1 cellular context compared by ENCODE assay signal in the genomic region with DNA sequence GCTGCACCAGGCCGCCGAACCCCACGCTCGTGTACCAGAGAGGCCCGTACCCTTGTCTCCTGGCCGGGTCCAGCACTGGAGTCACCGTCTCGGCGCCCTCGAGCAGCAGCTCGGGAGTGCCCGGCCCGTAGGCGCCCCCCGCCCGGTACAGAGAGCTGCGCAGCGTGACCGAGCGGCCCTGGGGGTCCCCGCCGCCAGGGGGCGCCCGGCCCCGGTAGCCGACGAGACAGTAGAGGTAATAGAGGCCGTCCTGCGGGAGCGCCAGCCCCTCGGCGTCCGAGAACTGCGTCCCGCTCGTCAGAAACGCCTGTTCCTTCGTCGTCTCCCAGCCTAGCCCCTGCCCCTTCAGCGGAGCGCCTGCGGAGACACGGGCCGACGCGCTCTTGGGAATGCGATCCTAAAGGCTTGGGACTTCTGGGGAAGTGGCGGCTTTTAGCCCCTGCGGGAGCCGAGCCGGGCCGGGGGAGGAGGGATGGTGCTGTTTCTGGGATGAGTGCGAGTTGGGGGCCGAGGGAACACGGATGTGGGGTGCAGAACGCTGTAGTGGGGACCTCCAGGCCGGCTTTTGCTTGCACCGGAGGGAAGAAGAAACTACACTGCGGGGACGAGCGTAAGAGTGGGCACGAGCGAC.
TF ChIP-seq lines count a peak whose summit lies in the region.

No MANE protein-coding gene starts in this region.

TF ChIP-seq in K562, 482 proteins besides CTCF, POLR2A, EP300 and RAD21 (continued from another document and continues in another):
- TF ChIP-seq, protein P1, sequence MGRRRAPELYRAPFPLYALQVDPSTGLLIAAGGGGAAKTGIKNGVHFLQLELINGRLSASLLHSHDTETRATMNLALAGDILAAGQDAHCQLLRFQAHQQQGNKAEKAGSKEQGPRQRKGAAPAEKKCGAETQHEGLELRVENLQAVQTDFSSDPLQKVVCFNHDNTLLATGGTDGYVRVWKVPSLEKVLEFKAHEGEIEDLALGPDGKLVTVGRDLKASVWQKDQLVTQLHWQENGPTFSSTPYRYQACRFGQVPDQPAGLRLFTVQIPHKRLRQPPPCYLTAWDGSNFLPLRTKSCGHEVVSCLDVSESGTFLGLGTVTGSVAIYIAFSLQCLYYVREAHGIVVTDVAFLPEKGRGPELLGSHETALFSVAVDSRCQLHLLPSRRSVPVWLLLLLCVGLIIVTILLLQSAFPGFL (CRISPR knock-in tag; IDR thresholded peaks at IDR 0.05): 0 out of 2 replicates have a peak, but pooled peaks have one; percentile 19
- TF ChIP-seq SAFB (IDR thresholded peaks at IDR 0.05; ENCODE audit: borderline replicate concordance, low read depth, low read length): peak; percentile 94
- no peak for TF ChIP-seq STAT5A (IDR thresholded peaks at IDR 0.05; ENCODE audit: borderline replicate concordance, low read length)
- no peak for TF ChIP-seq SIRT6 (IDR thresholded peaks at IDR 0.05; ENCODE audit: low read depth, low read length)
- TF ChIP-seq IFI16 (CRISPR knock-in tag; IDR thresholded peaks at IDR 0.05): no peak
- no peak for TF ChIP-seq ZNF347 (CRISPR knock-in tag; IDR thresholded peaks at IDR 0.05; ENCODE audit: low read depth)
- TF ChIP-seq CC2D1A (IDR thresholded peaks at IDR 0.05): no peak
- TF ChIP-seq MXD1 (CRISPR knock-in tag; IDR thresholded peaks at IDR 0.05; ENCODE audit: borderline replicate concordance, poor library complexity, severe bottlenecking): no peak
- TF ChIP-seq KLF13 (tag; IDR thresholded peaks at IDR 0.05; ENCODE audit: borderline replicate concordance, low read depth): no peak
- TF ChIP-seq SMAD4 (CRISPR knock-in tag; conservative IDR thresholded peaks at IDR 0.05): peak; percentile 94
- TF ChIP-seq ZNF146 (CRISPR knock-in tag; IDR thresholded peaks at IDR 0.05; ENCODE audit: unreplicated experiment): no peak
- TF ChIP-seq BRD9 (IDR thresholded peaks at IDR 0.05; ENCODE audit: low read depth, partially characterized antibody): no peak
- no peak for TF ChIP-seq NFE2L1 (tag; IDR thresholded peaks at IDR 0.05; ENCODE audit: borderline replicate concordance, low read depth)
- TF ChIP-seq ZC3H8 (IDR thresholded peaks at IDR 0.05): no peak
- TF ChIP-seq SIN3B (IDR thresholded peaks at IDR 0.05; ENCODE audit: low read depth): peak; percentile 51; the same call in 1 of the 2 replicates
- no peak for TF ChIP-seq ZNF197 (CRISPR knock-in tag; IDR thresholded peaks at IDR 0.05; ENCODE audit: low read depth)
- no peak for TF ChIP-seq ZNF707 (CRISPR knock-in tag; conservative IDR thresholded peaks at IDR 0.05)
- TF ChIP-seq MCM5 (IDR thresholded peaks at IDR 0.05; ENCODE audit: low read depth): no peak
- TF ChIP-seq CBFA2T2 (conservative IDR thresholded peaks at IDR 0.05): no peak
- no peak for TF ChIP-seq U2AF2 (optimal IDR thresholded peaks at IDR 0.05; ENCODE audit: low read depth, low read length)
- peak; percentile 88 for TF ChIP-seq TARDBP (IDR thresholded peaks at IDR 0.05)
- TF ChIP-seq, protein P2, sequence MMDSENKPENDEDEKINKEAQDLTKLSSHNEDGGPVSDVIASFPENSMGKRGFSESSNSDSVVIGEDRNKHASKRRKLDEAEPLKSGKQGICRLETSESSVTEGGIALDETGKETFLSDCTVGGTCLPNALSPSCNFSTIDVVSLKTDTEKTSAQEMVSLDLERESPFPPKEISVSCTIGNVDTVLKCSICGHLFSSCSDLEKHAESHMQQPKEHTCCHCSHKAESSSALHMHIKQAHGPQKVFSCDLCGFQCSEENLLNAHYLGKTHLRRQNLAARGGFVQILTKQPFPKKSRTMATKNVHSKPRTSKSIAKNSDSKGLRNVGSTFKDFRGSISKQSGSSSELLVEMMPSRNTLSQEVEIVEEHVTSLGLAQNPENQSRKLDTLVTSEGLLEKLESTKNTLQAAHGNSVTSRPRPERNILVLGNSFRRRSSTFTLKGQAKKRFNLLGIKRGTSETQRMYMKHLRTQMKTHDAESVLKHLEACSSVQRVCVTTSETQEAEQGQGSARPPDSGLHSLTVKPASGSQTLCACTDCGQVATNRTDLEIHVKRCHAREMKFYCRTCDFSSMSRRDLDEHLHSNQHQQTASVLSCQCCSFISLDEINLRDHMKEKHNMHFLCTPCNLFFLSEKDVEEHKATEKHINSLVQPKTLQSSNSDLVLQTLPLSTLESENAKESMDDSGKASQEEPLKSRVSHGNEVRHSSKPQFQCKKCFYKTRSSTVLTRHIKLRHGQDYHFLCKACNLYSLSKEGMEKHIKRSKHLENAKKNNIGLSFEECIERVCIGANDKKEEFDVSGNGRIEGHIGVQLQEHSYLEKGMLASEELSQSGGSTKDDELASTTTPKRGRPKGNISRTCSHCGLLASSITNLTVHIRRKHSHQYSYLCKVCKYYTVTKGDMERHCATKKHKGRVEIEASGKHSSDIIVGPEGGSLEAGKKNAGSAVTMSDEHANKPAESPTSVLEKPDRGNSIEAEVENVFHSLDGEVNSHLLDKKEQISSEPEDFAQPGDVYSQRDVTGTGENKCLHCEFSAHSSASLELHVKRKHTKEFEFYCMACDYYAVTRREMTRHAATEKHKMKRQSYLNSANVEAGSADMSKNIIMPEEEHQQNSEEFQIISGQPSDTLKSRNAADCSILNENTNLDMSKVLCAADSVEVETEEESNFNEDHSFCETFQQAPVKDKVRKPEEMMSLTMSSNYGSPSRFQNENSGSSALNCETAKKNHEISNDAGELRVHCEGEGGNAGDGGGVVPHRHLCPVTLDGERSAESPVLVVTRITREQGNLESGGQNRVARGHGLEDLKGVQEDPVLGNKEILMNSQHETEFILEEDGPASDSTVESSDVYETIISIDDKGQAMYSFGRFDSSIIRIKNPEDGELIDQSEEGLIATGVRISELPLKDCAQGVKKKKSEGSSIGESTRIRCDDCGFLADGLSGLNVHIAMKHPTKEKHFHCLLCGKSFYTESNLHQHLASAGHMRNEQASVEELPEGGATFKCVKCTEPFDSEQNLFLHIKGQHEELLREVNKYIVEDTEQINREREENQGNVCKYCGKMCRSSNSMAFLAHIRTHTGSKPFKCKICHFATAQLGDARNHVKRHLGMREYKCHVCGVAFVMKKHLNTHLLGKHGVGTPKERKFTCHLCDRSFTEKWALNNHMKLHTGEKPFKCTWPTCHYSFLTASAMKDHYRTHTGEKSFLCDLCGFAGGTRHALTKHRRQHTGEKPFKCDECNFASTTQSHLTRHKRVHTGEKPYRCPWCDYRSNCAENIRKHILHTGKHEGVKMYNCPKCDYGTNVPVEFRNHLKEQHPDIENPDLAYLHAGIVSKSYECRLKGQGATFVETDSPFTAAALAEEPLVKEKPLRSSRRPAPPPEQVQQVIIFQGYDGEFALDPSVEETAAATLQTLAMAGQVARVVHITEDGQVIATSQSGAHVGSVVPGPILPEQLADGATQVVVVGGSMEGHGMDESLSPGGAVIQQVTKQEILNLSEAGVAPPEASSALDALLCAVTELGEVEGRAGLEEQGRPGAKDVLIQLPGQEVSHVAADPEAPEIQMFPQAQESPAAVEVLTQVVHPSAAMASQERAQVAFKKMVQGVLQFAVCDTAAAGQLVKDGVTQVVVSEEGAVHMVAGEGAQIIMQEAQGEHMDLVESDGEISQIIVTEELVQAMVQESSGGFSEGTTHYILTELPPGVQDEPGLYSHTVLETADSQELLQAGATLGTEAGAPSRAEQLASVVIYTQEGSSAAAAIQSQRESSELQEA (IDR thresholded peaks at IDR 0.05; ENCODE audit: low read depth): no peak
- TF ChIP-seq ZNF584 (CRISPR knock-in tag; IDR thresholded peaks at IDR 0.05; ENCODE audit: low read depth): peak; percentile 23; the same call in 1 of the 2 replicates
- no peak for TF ChIP-seq MITF (IDR thresholded peaks at IDR 0.05)
- peak; percentile 97 for TF ChIP-seq ATF6 (CRISPR knock-in tag; IDR thresholded peaks at IDR 0.05)
- TF ChIP-seq RERE (CRISPR knock-in tag; IDR thresholded peaks at IDR 0.05; ENCODE audit: borderline replicate concordance): no peak
- TF ChIP-seq ZNF668 (CRISPR knock-in tag; IDR thresholded peaks at IDR 0.05): no peak
- no peak for TF ChIP-seq ZKSCAN8 (CRISPR knock-in tag; IDR thresholded peaks at IDR 0.05)
- TF ChIP-seq ZNF655 (CRISPR knock-in tag; IDR thresholded peaks at IDR 0.05): no peak
- TF ChIP-seq ZNF717 (CRISPR knock-in tag; IDR thresholded peaks at IDR 0.05): no peak
- peak in 2 of 3 experiments; percentile 48 to 76 for TF ChIP-seq YY1 (IDR thresholded peaks at IDR 0.05; ENCODE audit: borderline replicate concordance in 1 of 3, control insufficient read depth in 1 of 3, extremely low read depth in 1 of 3, insufficient read depth in 3 of 3, insufficient read length in 1 of 3, insufficient replicate concordance in 2 of 3, low read depth in 1 of 3, low read length in 2 of 3)
- peak; percentile 83 for TF ChIP-seq NR2C2 (CRISPR knock-in tag; IDR thresholded peaks at IDR 0.05)
- no peak for TF ChIP-seq NR2C2 (tag; IDR thresholded peaks at IDR 0.05)
- TF ChIP-seq, protein P3, sequence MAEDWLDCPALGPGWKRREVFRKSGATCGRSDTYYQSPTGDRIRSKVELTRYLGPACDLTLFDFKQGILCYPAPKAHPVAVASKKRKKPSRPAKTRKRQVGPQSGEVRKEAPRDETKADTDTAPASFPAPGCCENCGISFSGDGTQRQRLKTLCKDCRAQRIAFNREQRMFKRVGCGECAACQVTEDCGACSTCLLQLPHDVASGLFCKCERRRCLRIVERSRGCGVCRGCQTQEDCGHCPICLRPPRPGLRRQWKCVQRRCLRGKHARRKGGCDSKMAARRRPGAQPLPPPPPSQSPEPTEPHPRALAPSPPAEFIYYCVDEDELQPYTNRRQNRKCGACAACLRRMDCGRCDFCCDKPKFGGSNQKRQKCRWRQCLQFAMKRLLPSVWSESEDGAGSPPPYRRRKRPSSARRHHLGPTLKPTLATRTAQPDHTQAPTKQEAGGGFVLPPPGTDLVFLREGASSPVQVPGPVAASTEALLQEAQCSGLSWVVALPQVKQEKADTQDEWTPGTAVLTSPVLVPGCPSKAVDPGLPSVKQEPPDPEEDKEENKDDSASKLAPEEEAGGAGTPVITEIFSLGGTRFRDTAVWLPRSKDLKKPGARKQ (CRISPR knock-in tag; IDR thresholded peaks at IDR 0.05): no peak
